ENCODE assay signal across 24 cellular contexts in genomic region chr21:28018213-28018612, GRCh38.
"Had no signal": no experiment of that assay in that cellular context is flagged by ENCODE, and none has a peak within 500 bp of the region (broad histone marks: within the 10 kb centered on the region; RNA-seq: fewer than 3 reads in every experiment).

No MANE protein-coding gene starts in this region.

- H3K4me2 ChIP-seq: KMS-11 had no signal

- H3K36me3 ChIP-seq: brain microvascular endothelial cell, cardiac muscle cell had no signal

- DNase-seq: activated CD4-positive, alpha-beta memory T cell treated with anti-CD3 and anti-CD28 coated beads for 36 hours; activated CD4-positive, alpha-beta T cell treated with anti-CD3 and anti-CD28 coated beads, Interleukin-2, amount 10 ng/mL, durations not matched to agents 7 days and 5 days; activated CD4-positive, CD25-positive, alpha-beta regulatory T cell; activated CD8-positive, alpha-beta memory T cell treated with anti-CD3 and anti-CD28 coated beads for 24 hours; activated effector memory CD4-positive, alpha-beta T cell treated with anti-CD3 and anti-CD28 coated beads, Interleukin-2, amount 50 U/mL, for 16 hours; activated naive CD4-positive, alpha-beta T cell treated with Interleukin-2 at 50 U/mL for 16 hours; activated naive CD8-positive, alpha-beta T cell treated with anti-CD3 and anti-CD28 coated beads, Interleukin-2, amount 50 U/mL, for 24 hours; activated T-cell treated with anti-CD3 and anti-CD28 coated beads, Interleukin-2, amount 50 U/mL, for 4 hours; amniotic stem cell; brain microvascular endothelial cell; NCI-H1092; NCI-H1417; NCI-H1930; NCI-H2107; NCI-H345; NCI-H510A; NCI-H69; PC-3; SHP77 treated with DMSO at 0.1 percent for 48 hours had no signal

- ATAC-seq: activated naive CD4-positive, alpha-beta T cell treated with anti-CD3 and anti-CD28 coated beads, Interleukin-2, amount 50 U/mL, for 72 hours; activated naive CD8-positive, alpha-beta T cell treated with anti-CD3 and anti-CD28 coated beads, Interleukin-2, amount 50 U/mL, for 24 hours; activated T-cell treated with anti-CD3 and anti-CD28 coated beads, Interleukin-2, amount 50 U/mL, for 4 hours had no signal

- H3K4me1 Mint-ChIP-seq: activated CD4-positive, alpha-beta T cell treated with anti-CD3 and anti-CD28 coated beads, Interleukin-2, amount 10 ng/mL, durations not matched to agents 7 days and 5 days; activated naive CD8-positive, alpha-beta T cell treated with anti-CD3 and anti-CD28 coated beads, Interleukin-2, amount 50 U/mL, for 24 hours had no signal

- H3K4me3 ChIP-seq: cardiac muscle cell had no signal

- H3K27ac ChIP-seq: brain microvascular endothelial cell, cardiac muscle cell, KMS-11, VCaP had no signal

- H3K27ac Mint-ChIP-seq: activated CD4-positive, alpha-beta memory T cell treated with anti-CD3 and anti-CD28 coated beads for 36 hours; activated CD4-positive, alpha-beta T cell treated with anti-CD3 and anti-CD28 coated beads, Interleukin-2, amount 10 ng/mL, durations not matched to agents 7 days and 5 days; activated naive CD4-positive, alpha-beta T cell treated with anti-CD3 and anti-CD28 coated beads, Interleukin-2, amount 50 U/mL, for 72 hours; activated naive CD8-positive, alpha-beta T cell treated with anti-CD3 and anti-CD28 coated beads, Interleukin-2, amount 50 U/mL, for 24 hours; IgD-negative memory B cell had no signal

- H3K27me3 Mint-ChIP-seq: activated CD4-positive, alpha-beta memory T cell treated with anti-CD3 and anti-CD28 coated beads for 36 hours; activated CD4-positive, alpha-beta T cell treated with anti-CD3 and anti-CD28 coated beads, Interleukin-2, amount 10 ng/mL, durations not matched to agents 7 days and 5 days; activated naive CD8-positive, alpha-beta T cell treated with anti-CD3 and anti-CD28 coated beads, Interleukin-2, amount 50 U/mL, for 24 hours had no signal

- H3K9ac ChIP-seq: KMS-11 had no signal

- H3K4me3 Mint-ChIP-seq: activated CD4-positive, alpha-beta memory T cell treated with anti-CD3 and anti-CD28 coated beads for 36 hours; activated CD4-positive, alpha-beta T cell treated with anti-CD3 and anti-CD28 coated beads, Interleukin-2, amount 10 ng/mL, durations not matched to agents 7 days and 5 days; activated naive CD8-positive, alpha-beta T cell treated with anti-CD3 and anti-CD28 coated beads, Interleukin-2, amount 50 U/mL, for 24 hours; activated T-cell treated with anti-CD3 and anti-CD28 coated beads, Interleukin-2, amount 50 U/mL, for 4 hours; IgD-negative memory B cell had no signal

- H3K9me3 Mint-ChIP-seq: activated CD4-positive, alpha-beta memory T cell treated with anti-CD3 and anti-CD28 coated beads for 36 hours; activated CD4-positive, alpha-beta T cell treated with anti-CD3 and anti-CD28 coated beads, Interleukin-2, amount 10 ng/mL, durations not matched to agents 7 days and 5 days; activated naive CD4-positive, alpha-beta T cell treated with anti-CD3 and anti-CD28 coated beads, Interleukin-2, amount 50 U/mL, for 72 hours; activated naive CD8-positive, alpha-beta T cell treated with anti-CD3 and anti-CD28 coated beads, Interleukin-2, amount 50 U/mL, for 24 hours; activated T-cell treated with anti-CD3 and anti-CD28 coated beads, Interleukin-2, amount 50 U/mL, for 4 hours had no signal

- H3K27me3 ChIP-seq: brain microvascular endothelial cell, cardiac muscle cell had no signal
